2 cellular contexts compared by ENCODE assay signal in genomic region chrX:16869393-16870094, GRCh38.
TF ChIP-seq lines count a peak whose summit lies in the region.

No MANE protein-coding gene starts in this region.

TF ChIP-seq in SK-N-SH, 30 proteins besides CTCF, POLR2A, EP300 and RAD21 (continued from another document):
- TF ChIP-seq MAX (IDR thresholded peaks at IDR 0.05; ENCODE audit: low read depth) (peak; percentile 52; the same call in 1 of the 2 replicates), NFIC (IDR thresholded peaks at IDR 0.05; ENCODE audit: borderline replicate concordance) (no peak)

TF ChIP-seq in GM12878, 131 proteins besides CTCF, POLR2A, EP300 and RAD21 (continued from another document):
- TF ChIP-seq IRF3 (IDR thresholded peaks at IDR 0.05) (no peak), SIX5 (IDR thresholded peaks at IDR 0.05; ENCODE audit: low read depth, low read length, severe bottlenecking) (no peak), NKRF (conservative IDR thresholded peaks at IDR 0.05) (peak; percentile 57; the same call in 1 of the 2 replicates), IKZF2 (IDR thresholded peaks at IDR 0.05) (no peak), ZNF384 (IDR thresholded peaks at IDR 0.05; ENCODE audit: borderline replicate concordance, low read depth, low read length) (no peak), ZNF24 (IDR thresholded peaks at IDR 0.05) (no peak), CHD4 (IDR thresholded peaks at IDR 0.05) (no peak), E2F8 (IDR thresholded peaks at IDR 0.05; ENCODE audit: low read depth, partially characterized antibody) (no peak), RUNX3 (IDR thresholded peaks at IDR 0.05; ENCODE audit: low read length) (no peak), SMC3 (IDR thresholded peaks at IDR 0.05; ENCODE audit: borderline replicate concordance, low read length) (no peak), HSF1 (IDR thresholded peaks at IDR 0.05; ENCODE audit: low read depth, low read length) (no peak), USF1 (IDR thresholded peaks at IDR 0.05; ENCODE audit: borderline replicate concordance, extremely low read length, insufficient read depth, low read depth, low read length) (no peak), ZNF687 (IDR thresholded peaks at IDR 0.05) (peak; percentile 31; the same call in 1 of the 2 replicates), MXI1 (IDR thresholded peaks at IDR 0.05; ENCODE audit: low read depth, low read length) (0 out of 2 replicates have a peak, but pooled peaks have one; percentile 26), HCFC1 (IDR thresholded peaks at IDR 0.05; ENCODE audit: low read length) (no peak), NR2F1 (conservative IDR thresholded peaks at IDR 0.05) (peak; percentile 37), BHLHE40 (IDR thresholded peaks at IDR 0.05; ENCODE audit: borderline replicate concordance in 1 of 2, low read depth in 2 of 2, low read length in 1 of 2) (peak; percentile 1 to 70; a peak in 2 of 4 replicates), RFX5 (IDR thresholded peaks at IDR 0.05; ENCODE audit: low read depth, low read length) (no peak), FOXM1 (IDR thresholded peaks at IDR 0.05; ENCODE audit: low read depth, low read length) (no peak), TBL1XR1 (IDR thresholded peaks at IDR 0.05; ENCODE audit: low read depth, low read length) (no peak), BACH1 (IDR thresholded peaks at IDR 0.05; ENCODE audit: borderline replicate concordance) (peak; percentile 47; the same call in 1 of the 2 replicates), ZBED1 (IDR thresholded peaks at IDR 0.05; ENCODE audit: borderline replicate concordance) (no peak), REST (IDR thresholded peaks at IDR 0.05; ENCODE audit: low read depth, low read length) (no peak), MTA3 (IDR thresholded peaks at IDR 0.05; ENCODE audit: borderline replicate concordance, low read length) (no peak), SUZ12 (IDR thresholded peaks at IDR 0.05; ENCODE audit: unreplicated experiment) (no peak), MLLT1 (IDR thresholded peaks at IDR 0.05) (no peak), TCF12 (IDR thresholded peaks at IDR 0.05; ENCODE audit: low read depth, low read length) (no peak), POLR2AphosphoS2 (IDR thresholded peaks at IDR 0.05; ENCODE audit: low read depth, low read length) (no peak), GATAD2B (conservative IDR thresholded peaks at IDR 0.05; ENCODE audit: low read depth) (0 out of 2 replicates have a peak, but pooled peaks have one; percentile 29), SIN3A (IDR thresholded peaks at IDR 0.05; ENCODE audit: low read depth, low read length) (peak; percentile 37; the same call in 1 of the 2 replicates), HDAC2 (IDR thresholded peaks at IDR 0.05) (no peak), SREBF2 (IDR thresholded peaks at IDR 0.05; ENCODE audit: low read length) (no peak), SRF (IDR thresholded peaks at IDR 0.05; ENCODE audit: low read depth in 2 of 2, low read length in 2 of 2) (no peak), TCF3 (IDR thresholded peaks at IDR 0.05; ENCODE audit: borderline replicate concordance, insufficient read depth, low read depth, low read length) (no peak), EED (IDR thresholded peaks at IDR 0.05; ENCODE audit: low read depth) (no peak), CHD1 (IDR thresholded peaks at IDR 0.05; ENCODE audit: low read depth, low read length) (0 out of 2 replicates have a peak, but pooled peaks have one; percentile 18)
TF ChIP-seq in GM12878: peak in this region for 10.
